In the genomic region with DNA sequence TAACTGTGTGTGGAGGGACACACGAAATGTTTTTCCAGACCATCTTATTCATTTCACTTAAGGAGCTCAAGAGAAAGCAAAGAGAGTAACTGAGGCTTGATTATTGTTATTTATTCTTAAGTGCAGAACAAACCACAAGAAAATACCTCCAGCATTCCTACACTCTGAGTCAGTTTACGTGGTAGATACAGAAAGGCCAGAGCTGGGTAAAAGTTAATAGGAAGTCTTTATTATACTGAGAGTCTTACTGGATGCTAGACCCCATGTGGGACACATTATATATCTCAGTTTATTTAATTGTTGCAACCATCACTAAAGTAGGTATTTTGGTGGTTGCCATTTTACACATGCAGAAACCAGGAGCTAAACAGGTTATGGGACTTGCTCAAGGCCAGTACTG, we compare ENCODE assay signal across 2 cellular contexts.
TF ChIP-seq lines count a peak whose summit lies in the region.

No MANE protein-coding gene starts in this region.

TF ChIP-seq in HepG2, 621 proteins besides CTCF, POLR2A, EP300 and RAD21 (continued from another document):
- TF ChIP-seq, protein P1, sequence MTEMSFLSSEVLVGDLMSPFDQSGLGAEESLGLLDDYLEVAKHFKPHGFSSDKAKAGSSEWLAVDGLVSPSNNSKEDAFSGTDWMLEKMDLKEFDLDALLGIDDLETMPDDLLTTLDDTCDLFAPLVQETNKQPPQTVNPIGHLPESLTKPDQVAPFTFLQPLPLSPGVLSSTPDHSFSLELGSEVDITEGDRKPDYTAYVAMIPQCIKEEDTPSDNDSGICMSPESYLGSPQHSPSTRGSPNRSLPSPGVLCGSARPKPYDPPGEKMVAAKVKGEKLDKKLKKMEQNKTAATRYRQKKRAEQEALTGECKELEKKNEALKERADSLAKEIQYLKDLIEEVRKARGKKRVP (CRISPR knock-in tag; IDR thresholded peaks at IDR 0.05) = no peak
- TF ChIP-seq U2AF1 (optimal IDR thresholded peaks at IDR 0.05; ENCODE audit: low read depth, low read length) = no peak
- TF ChIP-seq ZMAT3 (CRISPR knock-in tag; conservative IDR thresholded peaks at IDR 0.05) = no peak
- TF ChIP-seq FIP1L1 (IDR thresholded peaks at IDR 0.05; ENCODE audit: borderline replicate concordance, insufficient read depth, low read depth, low read length) = no peak
- TF ChIP-seq ISX (CRISPR knock-in tag; conservative IDR thresholded peaks at IDR 0.05) = no peak
- no peak for TF ChIP-seq KDM4B (CRISPR knock-in tag; IDR thresholded peaks at IDR 0.05)
- no peak for TF ChIP-seq DPF2 (CRISPR knock-in tag; IDR thresholded peaks at IDR 0.05; ENCODE audit: borderline replicate concordance, low read depth)
- no peak for TF ChIP-seq ZNF124 (CRISPR knock-in tag; IDR thresholded peaks at IDR 0.05)
- no peak for TF ChIP-seq ZNF660 (CRISPR knock-in tag; IDR thresholded peaks at IDR 0.05; ENCODE audit: borderline replicate concordance, low read depth)
- TF ChIP-seq HDAC1 (CRISPR knock-in tag; IDR thresholded peaks at IDR 0.05) = no peak
- TF ChIP-seq ZKSCAN8 (CRISPR knock-in tag; IDR thresholded peaks at IDR 0.05; ENCODE audit: borderline replicate concordance) = no peak
- no peak for TF ChIP-seq ZNF777 (CRISPR knock-in tag; IDR thresholded peaks at IDR 0.05)
- no peak for TF ChIP-seq SAP130 (CRISPR knock-in tag; IDR thresholded peaks at IDR 0.05; ENCODE audit: low read depth)
- no peak for TF ChIP-seq ZNF839 (CRISPR knock-in tag; IDR thresholded peaks at IDR 0.05; ENCODE audit: borderline replicate concordance)
- TF ChIP-seq, protein P2, sequence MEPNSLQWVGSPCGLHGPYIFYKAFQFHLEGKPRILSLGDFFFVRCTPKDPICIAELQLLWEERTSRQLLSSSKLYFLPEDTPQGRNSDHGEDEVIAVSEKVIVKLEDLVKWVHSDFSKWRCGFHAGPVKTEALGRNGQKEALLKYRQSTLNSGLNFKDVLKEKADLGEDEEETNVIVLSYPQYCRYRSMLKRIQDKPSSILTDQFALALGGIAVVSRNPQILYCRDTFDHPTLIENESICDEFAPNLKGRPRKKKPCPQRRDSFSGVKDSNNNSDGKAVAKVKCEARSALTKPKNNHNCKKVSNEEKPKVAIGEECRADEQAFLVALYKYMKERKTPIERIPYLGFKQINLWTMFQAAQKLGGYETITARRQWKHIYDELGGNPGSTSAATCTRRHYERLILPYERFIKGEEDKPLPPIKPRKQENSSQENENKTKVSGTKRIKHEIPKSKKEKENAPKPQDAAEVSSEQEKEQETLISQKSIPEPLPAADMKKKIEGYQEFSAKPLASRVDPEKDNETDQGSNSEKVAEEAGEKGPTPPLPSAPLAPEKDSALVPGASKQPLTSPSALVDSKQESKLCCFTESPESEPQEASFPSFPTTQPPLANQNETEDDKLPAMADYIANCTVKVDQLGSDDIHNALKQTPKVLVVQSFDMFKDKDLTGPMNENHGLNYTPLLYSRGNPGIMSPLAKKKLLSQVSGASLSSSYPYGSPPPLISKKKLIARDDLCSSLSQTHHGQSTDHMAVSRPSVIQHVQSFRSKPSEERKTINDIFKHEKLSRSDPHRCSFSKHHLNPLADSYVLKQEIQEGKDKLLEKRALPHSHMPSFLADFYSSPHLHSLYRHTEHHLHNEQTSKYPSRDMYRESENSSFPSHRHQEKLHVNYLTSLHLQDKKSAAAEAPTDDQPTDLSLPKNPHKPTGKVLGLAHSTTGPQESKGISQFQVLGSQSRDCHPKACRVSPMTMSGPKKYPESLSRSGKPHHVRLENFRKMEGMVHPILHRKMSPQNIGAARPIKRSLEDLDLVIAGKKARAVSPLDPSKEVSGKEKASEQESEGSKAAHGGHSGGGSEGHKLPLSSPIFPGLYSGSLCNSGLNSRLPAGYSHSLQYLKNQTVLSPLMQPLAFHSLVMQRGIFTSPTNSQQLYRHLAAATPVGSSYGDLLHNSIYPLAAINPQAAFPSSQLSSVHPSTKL (CRISPR knock-in tag; IDR thresholded peaks at IDR 0.05) = no peak
- no peak for TF ChIP-seq RARA (CRISPR knock-in tag; IDR thresholded peaks at IDR 0.05)

TF ChIP-seq in WTC11, 78 proteins besides CTCF, POLR2A, EP300 and RAD21 (continued from another document):
- TF ChIP-seq, protein P3, sequence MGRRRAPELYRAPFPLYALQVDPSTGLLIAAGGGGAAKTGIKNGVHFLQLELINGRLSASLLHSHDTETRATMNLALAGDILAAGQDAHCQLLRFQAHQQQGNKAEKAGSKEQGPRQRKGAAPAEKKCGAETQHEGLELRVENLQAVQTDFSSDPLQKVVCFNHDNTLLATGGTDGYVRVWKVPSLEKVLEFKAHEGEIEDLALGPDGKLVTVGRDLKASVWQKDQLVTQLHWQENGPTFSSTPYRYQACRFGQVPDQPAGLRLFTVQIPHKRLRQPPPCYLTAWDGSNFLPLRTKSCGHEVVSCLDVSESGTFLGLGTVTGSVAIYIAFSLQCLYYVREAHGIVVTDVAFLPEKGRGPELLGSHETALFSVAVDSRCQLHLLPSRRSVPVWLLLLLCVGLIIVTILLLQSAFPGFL (CRISPR knock-in tag; IDR thresholded peaks at IDR 0.05; ENCODE audit: borderline replicate concordance) = no peak
- TF ChIP-seq, protein P4, sequence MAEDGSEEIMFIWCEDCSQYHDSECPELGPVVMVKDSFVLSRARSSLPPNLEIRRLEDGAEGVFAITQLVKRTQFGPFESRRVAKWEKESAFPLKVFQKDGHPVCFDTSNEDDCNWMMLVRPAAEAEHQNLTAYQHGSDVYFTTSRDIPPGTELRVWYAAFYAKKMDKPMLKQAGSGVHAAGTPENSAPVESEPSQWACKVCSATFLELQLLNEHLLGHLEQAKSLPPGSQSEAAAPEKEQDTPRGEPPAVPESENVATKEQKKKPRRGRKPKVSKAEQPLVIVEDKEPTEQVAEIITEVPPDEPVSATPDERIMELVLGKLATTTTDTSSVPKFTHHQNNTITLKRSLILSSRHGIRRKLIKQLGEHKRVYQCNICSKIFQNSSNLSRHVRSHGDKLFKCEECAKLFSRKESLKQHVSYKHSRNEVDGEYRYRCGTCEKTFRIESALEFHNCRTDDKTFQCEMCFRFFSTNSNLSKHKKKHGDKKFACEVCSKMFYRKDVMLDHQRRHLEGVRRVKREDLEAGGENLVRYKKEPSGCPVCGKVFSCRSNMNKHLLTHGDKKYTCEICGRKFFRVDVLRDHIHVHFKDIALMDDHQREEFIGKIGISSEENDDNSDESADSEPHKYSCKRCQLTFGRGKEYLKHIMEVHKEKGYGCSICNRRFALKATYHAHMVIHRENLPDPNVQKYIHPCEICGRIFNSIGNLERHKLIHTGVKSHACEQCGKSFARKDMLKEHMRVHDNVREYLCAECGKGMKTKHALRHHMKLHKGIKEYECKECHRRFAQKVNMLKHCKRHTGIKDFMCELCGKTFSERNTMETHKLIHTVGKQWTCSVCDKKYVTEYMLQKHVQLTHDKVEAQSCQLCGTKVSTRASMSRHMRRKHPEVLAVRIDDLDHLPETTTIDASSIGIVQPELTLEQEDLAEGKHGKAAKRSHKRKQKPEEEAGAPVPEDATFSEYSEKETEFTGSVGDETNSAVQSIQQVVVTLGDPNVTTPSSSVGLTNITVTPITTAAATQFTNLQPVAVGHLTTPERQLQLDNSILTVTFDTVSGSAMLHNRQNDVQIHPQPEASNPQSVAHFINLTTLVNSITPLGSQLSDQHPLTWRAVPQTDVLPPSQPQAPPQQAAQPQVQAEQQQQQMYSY (CRISPR knock-in tag; IDR thresholded peaks at IDR 0.05) = no peak
- no peak for TF ChIP-seq IRF2 (CRISPR knock-in tag; IDR thresholded peaks at IDR 0.05; ENCODE audit: borderline replicate concordance, low read depth)
